1 cellular context compared by ENCODE assay signal in the genomic region with DNA sequence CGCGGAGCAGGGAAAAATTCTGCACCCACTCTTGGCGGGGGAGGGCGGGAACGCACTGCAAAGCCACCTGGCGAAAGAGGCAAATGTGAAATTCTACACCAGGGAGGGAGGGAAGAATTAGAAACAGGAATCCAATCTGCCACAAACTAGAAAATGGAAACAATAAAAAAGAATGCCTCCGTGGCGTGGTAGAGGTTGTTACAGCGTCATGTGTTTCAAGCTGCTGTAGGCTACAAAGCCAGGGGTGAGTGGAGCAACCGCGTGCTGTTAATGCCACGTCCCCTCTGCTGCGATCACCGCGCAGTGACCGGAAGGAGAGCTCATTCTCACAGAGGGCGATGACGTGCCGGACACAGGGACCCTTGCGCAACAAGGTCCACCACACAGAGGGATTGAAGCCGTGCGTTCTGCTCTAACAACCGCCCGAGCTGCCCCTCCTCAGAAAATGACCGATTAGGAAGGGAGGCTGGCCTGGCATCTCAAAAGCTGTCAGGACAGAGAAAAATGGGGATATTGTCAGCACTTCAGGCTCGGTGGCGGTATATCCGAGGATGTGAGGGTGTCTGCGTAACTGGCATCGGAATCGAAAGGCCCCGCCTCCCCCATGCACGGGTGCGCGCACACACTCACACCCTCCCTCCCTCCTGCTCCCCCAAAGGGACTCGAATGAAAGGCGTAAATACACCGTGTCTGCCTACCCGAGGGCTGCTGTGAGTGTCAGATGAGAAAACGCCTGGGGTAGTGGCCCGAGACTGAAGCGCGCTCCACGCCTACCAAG.
TF ChIP-seq lines count a peak whose summit lies in the region.

No MANE protein-coding gene starts in this region.

TF ChIP-seq in HEK293, 187 proteins besides CTCF, POLR2A, EP300 and RAD21 (continued from another document and continues in another):
- TF ChIP-seq, protein P1, sequence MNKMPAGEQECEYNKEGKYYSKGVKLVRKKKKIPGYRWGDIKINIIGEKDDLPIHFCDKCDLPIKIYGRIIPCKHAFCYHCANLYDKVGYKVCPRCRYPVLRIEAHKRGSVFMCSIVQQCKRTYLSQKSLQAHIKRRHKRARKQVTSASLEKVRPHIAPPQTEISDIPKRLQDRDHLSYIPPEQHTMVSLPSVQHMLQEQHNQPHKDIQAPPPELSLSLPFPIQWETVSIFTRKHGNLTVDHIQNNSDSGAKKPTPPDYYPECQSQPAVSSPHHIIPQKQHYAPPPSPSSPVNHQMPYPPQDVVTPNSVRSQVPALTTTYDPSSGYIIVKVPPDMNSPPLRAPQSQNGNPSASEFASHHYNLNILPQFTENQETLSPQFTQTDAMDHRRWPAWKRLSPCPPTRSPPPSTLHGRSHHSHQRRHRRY (tag by site-specific recombination; IDR thresholded peaks at IDR 0.05) = no peak
- no peak for TF ChIP-seq ZNF555 (tag by site-specific recombination; conservative IDR thresholded peaks at IDR 0.05)
- TF ChIP-seq ZNF571 (tag by site-specific recombination; IDR thresholded peaks at IDR 0.05) = no peak
- no peak for TF ChIP-seq ZNF837 (tag by site-specific recombination; IDR thresholded peaks at IDR 0.05)
- TF ChIP-seq ZSCAN30 (tag by site-specific recombination; IDR thresholded peaks at IDR 0.05) = 0 out of 2 replicates have a peak, but pooled peaks have one; percentile 26
- TF ChIP-seq ZNF530 (tag by site-specific recombination; IDR thresholded peaks at IDR 0.05; ENCODE audit: low read depth) = no peak
- TF ChIP-seq, protein P2, sequence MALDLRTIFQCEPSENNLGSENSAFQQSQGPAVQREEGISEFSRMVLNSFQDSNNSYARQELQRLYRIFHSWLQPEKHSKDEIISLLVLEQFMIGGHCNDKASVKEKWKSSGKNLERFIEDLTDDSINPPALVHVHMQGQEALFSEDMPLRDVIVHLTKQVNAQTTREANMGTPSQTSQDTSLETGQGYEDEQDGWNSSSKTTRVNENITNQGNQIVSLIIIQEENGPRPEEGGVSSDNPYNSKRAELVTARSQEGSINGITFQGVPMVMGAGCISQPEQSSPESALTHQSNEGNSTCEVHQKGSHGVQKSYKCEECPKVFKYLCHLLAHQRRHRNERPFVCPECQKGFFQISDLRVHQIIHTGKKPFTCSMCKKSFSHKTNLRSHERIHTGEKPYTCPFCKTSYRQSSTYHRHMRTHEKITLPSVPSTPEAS (tag by site-specific recombination; IDR thresholded peaks at IDR 0.05) = no peak; the same call in 1 of the 2 replicates
- no peak for TF ChIP-seq ZNF146 (tag by site-specific recombination; IDR thresholded peaks at IDR 0.05)
- TF ChIP-seq ZIC2 (tag by site-specific recombination; IDR thresholded peaks at IDR 0.05) = peak; percentile 34; the same call in 1 of the 2 replicates
- peak; percentile 39; the same call in 1 of the 2 replicates for TF ChIP-seq ZNF366 (tag by site-specific recombination; conservative IDR thresholded peaks at IDR 0.05)
- no peak for TF ChIP-seq KLF1 (tag by site-specific recombination; IDR thresholded peaks at IDR 0.05)
- no peak for TF ChIP-seq KLF8 (tag by site-specific recombination; IDR thresholded peaks at IDR 0.05)
- TF ChIP-seq, protein P3, sequence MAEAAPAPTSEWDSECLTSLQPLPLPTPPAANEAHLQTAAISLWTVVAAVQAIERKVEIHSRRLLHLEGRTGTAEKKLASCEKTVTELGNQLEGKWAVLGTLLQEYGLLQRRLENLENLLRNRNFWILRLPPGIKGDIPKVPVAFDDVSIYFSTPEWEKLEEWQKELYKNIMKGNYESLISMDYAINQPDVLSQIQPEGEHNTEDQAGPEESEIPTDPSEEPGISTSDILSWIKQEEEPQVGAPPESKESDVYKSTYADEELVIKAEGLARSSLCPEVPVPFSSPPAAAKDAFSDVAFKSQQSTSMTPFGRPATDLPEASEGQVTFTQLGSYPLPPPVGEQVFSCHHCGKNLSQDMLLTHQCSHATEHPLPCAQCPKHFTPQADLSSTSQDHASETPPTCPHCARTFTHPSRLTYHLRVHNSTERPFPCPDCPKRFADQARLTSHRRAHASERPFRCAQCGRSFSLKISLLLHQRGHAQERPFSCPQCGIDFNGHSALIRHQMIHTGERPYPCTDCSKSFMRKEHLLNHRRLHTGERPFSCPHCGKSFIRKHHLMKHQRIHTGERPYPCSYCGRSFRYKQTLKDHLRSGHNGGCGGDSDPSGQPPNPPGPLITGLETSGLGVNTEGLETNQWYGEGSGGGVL (tag by site-specific recombination; IDR thresholded peaks at IDR 0.05) = peak; percentile 47
- no peak for TF ChIP-seq KLF10 (tag by site-specific recombination; IDR thresholded peaks at IDR 0.05)
- TF ChIP-seq, protein P4, sequence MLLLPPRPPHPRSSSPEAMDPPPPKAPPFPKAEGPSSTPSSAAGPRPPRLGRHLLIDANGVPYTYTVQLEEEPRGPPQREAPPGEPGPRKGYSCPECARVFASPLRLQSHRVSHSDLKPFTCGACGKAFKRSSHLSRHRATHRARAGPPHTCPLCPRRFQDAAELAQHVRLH (tag by site-specific recombination; IDR thresholded peaks at IDR 0.05) = no peak
- TF ChIP-seq, protein P5, sequence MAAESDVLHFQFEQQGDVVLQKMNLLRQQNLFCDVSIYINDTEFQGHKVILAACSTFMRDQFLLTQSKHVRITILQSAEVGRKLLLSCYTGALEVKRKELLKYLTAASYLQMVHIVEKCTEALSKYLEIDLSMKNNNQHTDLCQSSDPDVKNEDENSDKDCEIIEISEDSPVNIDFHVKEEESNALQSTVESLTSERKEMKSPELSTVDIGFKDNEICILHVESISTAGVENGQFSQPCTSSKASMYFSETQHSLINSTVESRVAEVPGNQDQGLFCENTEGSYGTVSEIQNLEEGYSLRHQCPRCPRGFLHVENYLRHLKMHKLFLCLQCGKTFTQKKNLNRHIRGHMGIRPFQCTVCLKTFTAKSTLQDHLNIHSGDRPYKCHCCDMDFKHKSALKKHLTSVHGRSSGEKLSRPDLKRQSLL (tag by site-specific recombination; IDR thresholded peaks at IDR 0.05) = no peak
- no peak for TF ChIP-seq ZNF610 (tag by site-specific recombination; IDR thresholded peaks at IDR 0.05; ENCODE audit: borderline replicate concordance)
- TF ChIP-seq KLF9 (tag by site-specific recombination; IDR thresholded peaks at IDR 0.05; ENCODE audit: low read depth) = peak; percentile 20; the same call in 1 of the 2 replicates
- TF ChIP-seq, protein P6, sequence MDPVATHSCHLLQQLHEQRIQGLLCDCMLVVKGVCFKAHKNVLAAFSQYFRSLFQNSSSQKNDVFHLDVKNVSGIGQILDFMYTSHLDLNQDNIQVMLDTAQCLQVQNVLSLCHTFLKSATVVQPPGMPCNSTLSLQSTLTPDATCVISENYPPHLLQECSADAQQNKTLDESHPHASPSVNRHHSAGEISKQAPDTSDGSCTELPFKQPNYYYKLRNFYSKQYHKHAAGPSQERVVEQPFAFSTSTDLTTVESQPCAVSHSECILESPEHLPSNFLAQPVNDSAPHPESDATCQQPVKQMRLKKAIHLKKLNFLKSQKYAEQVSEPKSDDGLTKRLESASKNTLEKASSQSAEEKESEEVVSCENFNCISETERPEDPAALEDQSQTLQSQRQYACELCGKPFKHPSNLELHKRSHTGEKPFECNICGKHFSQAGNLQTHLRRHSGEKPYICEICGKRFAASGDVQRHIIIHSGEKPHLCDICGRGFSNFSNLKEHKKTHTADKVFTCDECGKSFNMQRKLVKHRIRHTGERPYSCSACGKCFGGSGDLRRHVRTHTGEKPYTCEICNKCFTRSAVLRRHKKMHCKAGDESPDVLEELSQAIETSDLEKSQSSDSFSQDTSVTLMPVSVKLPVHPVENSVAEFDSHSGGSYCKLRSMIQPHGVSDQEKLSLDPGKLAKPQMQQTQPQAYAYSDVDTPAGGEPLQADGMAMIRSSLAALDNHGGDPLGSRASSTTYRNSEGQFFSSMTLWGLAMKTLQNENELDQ (tag by site-specific recombination; IDR thresholded peaks at IDR 0.05; ENCODE audit: low read depth) = no peak
- TF ChIP-seq ZNF404 (tag by site-specific recombination; IDR thresholded peaks at IDR 0.05) = no peak
- no peak for TF ChIP-seq RBAK (tag by site-specific recombination; IDR thresholded peaks at IDR 0.05)
- no peak for TF ChIP-seq FEZF1 (tag by site-specific recombination; IDR thresholded peaks at IDR 0.05)
- no peak for TF ChIP-seq ZNF114 (tag by site-specific recombination; IDR thresholded peaks at IDR 0.05)
- TF ChIP-seq SCRT1 (tag by site-specific recombination; IDR thresholded peaks at IDR 0.05; ENCODE audit: borderline replicate concordance) = no peak
- TF ChIP-seq KLF7 (tag by site-specific recombination; IDR thresholded peaks at IDR 0.05; ENCODE audit: borderline replicate concordance) = no peak
- no peak for TF ChIP-seq ZNF223 (tag by site-specific recombination; IDR thresholded peaks at IDR 0.05)
- TF ChIP-seq GLIS1 (tag by site-specific recombination; IDR thresholded peaks at IDR 0.05) = peak; percentile 79
- TF ChIP-seq ZFP41 (tag by site-specific recombination; IDR thresholded peaks at IDR 0.05; ENCODE audit: borderline replicate concordance) = no peak
- no peak for TF ChIP-seq ZNF175 (tag by site-specific recombination; IDR thresholded peaks at IDR 0.05)
- TF ChIP-seq ZNF768 (tag by site-specific recombination; IDR thresholded peaks at IDR 0.05) = no peak
- no peak for TF ChIP-seq ZBTB7A (tag by site-specific recombination; IDR thresholded peaks at IDR 0.05; ENCODE audit: low read depth)
- TF ChIP-seq SETDB1 (IDR thresholded peaks at IDR 0.05; ENCODE audit: insufficient read length, low read length) = no peak
- TF ChIP-seq ZNF23 (tag by site-specific recombination; IDR thresholded peaks at IDR 0.05; ENCODE audit: borderline replicate concordance) = no peak
- TF ChIP-seq BCL11B (tag by site-specific recombination; IDR thresholded peaks at IDR 0.05; ENCODE audit: low read depth) = no peak
- TF ChIP-seq ZNF76 (tag by site-specific recombination; IDR thresholded peaks at IDR 0.05; ENCODE audit: borderline replicate concordance, low read depth) = peak; percentile 26; the same call in 1 of the 2 replicates
- no peak for TF ChIP-seq ZNF624 (tag by site-specific recombination; IDR thresholded peaks at IDR 0.05)
- no peak for TF ChIP-seq ZNF776 (tag by site-specific recombination; IDR thresholded peaks at IDR 0.05; ENCODE audit: borderline replicate concordance)
- TF ChIP-seq ZNF248 (tag by site-specific recombination; IDR thresholded peaks at IDR 0.05) = no peak
- no peak for TF ChIP-seq ZNF544 (tag by site-specific recombination; IDR thresholded peaks at IDR 0.05)
- no peak for TF ChIP-seq ZNF311 (tag by site-specific recombination; IDR thresholded peaks at IDR 0.05; ENCODE audit: borderline replicate concordance)
- TF ChIP-seq GLI4 (tag by site-specific recombination; IDR thresholded peaks at IDR 0.05) = no peak
- TF ChIP-seq ZNF677 (tag by site-specific recombination; IDR thresholded peaks at IDR 0.05) = no peak
- no peak for TF ChIP-seq ZNF221 (tag by site-specific recombination; IDR thresholded peaks at IDR 0.05; ENCODE audit: borderline replicate concordance)
- no peak for TF ChIP-seq ZNF529 (tag by site-specific recombination; IDR thresholded peaks at IDR 0.05; ENCODE audit: insufficient replicate concordance)
- TF ChIP-seq, protein P7, sequence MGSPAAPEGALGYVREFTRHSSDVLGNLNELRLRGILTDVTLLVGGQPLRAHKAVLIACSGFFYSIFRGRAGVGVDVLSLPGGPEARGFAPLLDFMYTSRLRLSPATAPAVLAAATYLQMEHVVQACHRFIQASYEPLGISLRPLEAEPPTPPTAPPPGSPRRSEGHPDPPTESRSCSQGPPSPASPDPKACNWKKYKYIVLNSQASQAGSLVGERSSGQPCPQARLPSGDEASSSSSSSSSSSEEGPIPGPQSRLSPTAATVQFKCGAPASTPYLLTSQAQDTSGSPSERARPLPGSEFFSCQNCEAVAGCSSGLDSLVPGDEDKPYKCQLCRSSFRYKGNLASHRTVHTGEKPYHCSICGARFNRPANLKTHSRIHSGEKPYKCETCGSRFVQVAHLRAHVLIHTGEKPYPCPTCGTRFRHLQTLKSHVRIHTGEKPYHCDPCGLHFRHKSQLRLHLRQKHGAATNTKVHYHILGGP (tag by site-specific recombination; IDR thresholded peaks at IDR 0.05) = no peak
- TF ChIP-seq ZNF184 (tag by site-specific recombination; IDR thresholded peaks at IDR 0.05) = no peak
- TF ChIP-seq ZNF423 (tag by site-specific recombination; IDR thresholded peaks at IDR 0.05) = no peak
- no peak for TF ChIP-seq ZNF391 (tag by site-specific recombination; IDR thresholded peaks at IDR 0.05; ENCODE audit: borderline replicate concordance, low read depth)
- TF ChIP-seq ZNF701 (tag by site-specific recombination; IDR thresholded peaks at IDR 0.05) = no peak
- TF ChIP-seq ZNF548 (tag by site-specific recombination; IDR thresholded peaks at IDR 0.05) = no peak
- TF ChIP-seq, protein P8, sequence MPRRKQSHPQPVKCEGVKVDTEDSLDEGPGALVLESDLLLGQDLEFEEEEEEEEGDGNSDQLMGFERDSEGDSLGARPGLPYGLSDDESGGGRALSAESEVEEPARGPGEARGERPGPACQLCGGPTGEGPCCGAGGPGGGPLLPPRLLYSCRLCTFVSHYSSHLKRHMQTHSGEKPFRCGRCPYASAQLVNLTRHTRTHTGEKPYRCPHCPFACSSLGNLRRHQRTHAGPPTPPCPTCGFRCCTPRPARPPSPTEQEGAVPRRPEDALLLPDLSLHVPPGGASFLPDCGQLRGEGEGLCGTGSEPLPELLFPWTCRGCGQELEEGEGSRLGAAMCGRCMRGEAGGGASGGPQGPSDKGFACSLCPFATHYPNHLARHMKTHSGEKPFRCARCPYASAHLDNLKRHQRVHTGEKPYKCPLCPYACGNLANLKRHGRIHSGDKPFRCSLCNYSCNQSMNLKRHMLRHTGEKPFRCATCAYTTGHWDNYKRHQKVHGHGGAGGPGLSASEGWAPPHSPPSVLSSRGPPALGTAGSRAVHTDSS (tag by site-specific recombination; IDR thresholded peaks at IDR 0.05) = no peak
- TF ChIP-seq ZNF112 (tag by site-specific recombination; IDR thresholded peaks at IDR 0.05) = no peak
- TF ChIP-seq, protein P9, sequence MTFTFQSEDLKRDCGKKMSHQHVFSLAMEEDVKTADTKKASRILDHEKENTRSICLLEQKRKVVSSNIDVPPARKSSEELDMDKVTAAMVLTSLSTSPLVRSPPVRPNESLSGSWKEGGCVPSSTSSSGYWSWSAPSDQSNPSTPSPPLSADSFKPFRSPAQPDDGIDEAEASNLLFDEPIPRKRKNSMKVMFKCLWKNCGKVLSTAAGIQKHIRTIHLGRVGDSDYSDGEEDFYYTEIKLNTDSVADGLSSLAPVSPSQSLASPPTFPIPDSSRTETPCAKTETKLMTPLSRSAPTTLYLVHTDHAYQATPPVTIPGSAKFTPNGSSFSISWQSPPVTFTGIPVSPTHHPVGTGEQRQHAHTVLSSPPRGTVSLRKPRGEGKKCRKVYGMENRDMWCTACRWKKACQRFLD (tag by site-specific recombination; IDR thresholded peaks at IDR 0.05) = no peak
